In genomic region chr22:32005453-32005852, GRCh38 we compare ENCODE assay signal across 1 cellular context.
TF ChIP-seq lines count a peak whose summit lies in the region.

No MANE protein-coding gene starts in this region.

TF ChIP-seq in K562, 482 proteins besides CTCF, POLR2A, EP300 and RAD21:
- TF ChIP-seq GTF2A2 (tag; IDR thresholded peaks at IDR 0.05) (no peak), FOSL1 (tag; conservative IDR thresholded peaks at IDR 0.05) (0 out of 2 replicates have a peak, but pooled peaks have one; percentile 29)
